37 cellular contexts compared by ENCODE assay signal in the genomic region with DNA sequence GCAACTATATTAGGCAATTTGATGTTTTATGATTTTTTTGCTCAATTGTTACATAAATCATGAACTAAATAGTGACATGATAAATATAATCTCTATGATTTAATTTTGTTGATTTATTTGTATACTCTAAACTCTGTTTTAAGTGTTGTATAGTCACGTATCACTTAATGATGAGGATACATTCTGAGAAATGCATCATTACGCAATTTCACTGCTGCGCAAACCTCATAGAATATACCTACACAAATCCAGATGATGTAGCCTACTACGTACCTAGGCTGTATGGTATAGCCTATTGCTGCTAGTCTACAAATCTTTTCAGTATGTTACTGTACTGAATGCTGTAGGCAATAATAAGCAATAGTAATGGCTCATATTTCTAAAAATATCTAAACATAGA.
"Had no signal": no experiment of that assay in that cellular context is flagged by ENCODE, and none has a peak within 500 bp of the region (broad histone marks: within the 10 kb centered on the region; RNA-seq: fewer than 3 reads in every experiment).

No MANE protein-coding gene starts in this region.

- H3K4me3 ChIP-seq: adrenal gland, body of pancreas, breast epithelium had no signal

- H3K27ac Mint-ChIP-seq: activated B cell treated with CpG ODN at 0.5 μM for 24 hours; activated CD4-positive, alpha-beta memory T cell treated with anti-CD3 and anti-CD28 coated beads for 36 hours; activated CD4-positive, alpha-beta T cell treated with anti-CD3 and anti-CD28 coated beads, Interleukin-2, amount 10 ng/mL, durations not matched to agents 24 days and 14 days; activated CD8-positive, alpha-beta T cell treated with anti-CD3 and anti-CD28 coated beads for 36 hours; activated naive CD4-positive, alpha-beta T cell treated with anti-CD3 and anti-CD28 coated beads for 36 hours; activated naive CD4-positive, alpha-beta T cell treated with anti-CD3 and anti-CD28 coated beads, Interleukin-2, amount 50 U/mL, for 72 hours; activated naive CD8-positive, alpha-beta T cell treated with anti-CD3 and anti-CD28 coated beads for 36 hours; activated T-cell treated with anti-CD3 and anti-CD28 coated beads, Interleukin-2, amount 50 U/mL, for 72 hours; activated T-helper 1 cell treated with anti-CD3 and anti-CD28 coated beads, Interleukin-12 subunit alpha, Interleukin-12 subunit beta, Interleukin-2, Interleukin-4 antibody, amounts not matched to agents 30 ng/mL and 10 ng/mL and 1 ng/mL, durations not matched to agents 14 hours and 24 hours and 36 hours; activated T-helper 17 cell treated with anti-CD3 and anti-CD28 coated beads, Interleukin-2, amount 50 U/mL, for 72 hours; T-helper 1 cell treated with Interleukin-12 subunit alpha and Interleukin-12 subunit beta and Interleukin-4 antibody, amounts not matched to agents 30 μg/mL and 1 μg/mL, for 36 hours; T-helper 2 cell treated with Interferon-gamma antibody and Interleukin-4, amounts not matched to agents 5 μg/mL and 100 μg/mL, for 36 hours had no signal

- H3K4me1 ChIP-seq: adrenal gland, body of pancreas, breast epithelium had no signal

- H3K9me3 ChIP-seq: adrenal gland, body of pancreas, breast epithelium had no signal

- H3K27me3 ChIP-seq: adrenal gland, body of pancreas, brain microvascular endothelial cell, breast epithelium had no signal

- H3K9me3 Mint-ChIP-seq: T-helper 1 cell treated with Interleukin-12 subunit alpha and Interleukin-12 subunit beta and Interleukin-4 antibody, amounts not matched to agents 30 μg/mL and 1 μg/mL, for 36 hours had no signal

- DNase-seq: activated B cell treated with CpG ODN at 0.5 μM for 24 hours; activated CD4-positive, alpha-beta memory T cell treated with anti-CD3 and anti-CD28 coated beads for 36 hours; activated CD4-positive, alpha-beta T cell treated with anti-CD3 and anti-CD28 coated beads for 4 hours; activated CD4-positive, alpha-beta T cell treated with anti-CD3 and anti-CD28 coated beads, Interleukin-2, amount 10 ng/mL, durations not matched to agents 24 days and 14 days; activated CD4-positive, alpha-beta T cell treated with anti-CD3 and anti-CD28 coated beads, Interleukin-2, amount 50 U/mL, for 1 hour; activated CD4-positive, alpha-beta T cell treated with anti-CD3 and anti-CD28 coated beads, Interleukin-2, amount 50 U/mL, for 4 hours; activated CD4-positive, CD25-positive, alpha-beta regulatory T cell treated with anti-CD3 and anti-CD28 coated beads, Interleukin-2, amount 50 U/mL, for 72 hours; activated CD8-positive, alpha-beta memory T cell treated with anti-CD3 and anti-CD28 coated beads, Interleukin-2, amount 50 U/mL, for 4 hours; activated CD8-positive, alpha-beta T cell treated with anti-CD3 and anti-CD28 coated beads for 36 hours; activated effector memory CD4-positive, alpha-beta T cell treated with anti-CD3 and anti-CD28 coated beads, Interleukin-2, amount 50 U/mL, for 16 hours; activated gamma-delta T cell treated with Interleukin-2 at 50 U/mL for 16 hours; activated naive CD4-positive, alpha-beta T cell; activated naive CD4-positive, alpha-beta T cell treated with anti-CD3 and anti-CD28 coated beads for 36 hours; activated naive CD4-positive, alpha-beta T cell treated with anti-CD3 and anti-CD28 coated beads, Interleukin-2, amount 50 U/mL, for 16 hours; activated naive CD8-positive, alpha-beta T cell treated with anti-CD3 and anti-CD28 coated beads for 36 hours; activated T-cell treated with anti-CD3 and anti-CD28 coated beads for 4 hours; activated T-cell treated with anti-CD3 and anti-CD28 coated beads, Interleukin-2, amount 50 U/mL, for 1 hour; activated T-cell treated with anti-CD3 and anti-CD28 coated beads, Interleukin-2, amount 50 U/mL, for 4 hours; activated T-cell treated with anti-CD3 and anti-CD28 coated beads, Interleukin-2, amount 50 U/mL, for 72 hours; adrenal gland; amniotic stem cell; aorta; body of pancreas; brain microvascular endothelial cell; central memory CD4-positive, alpha-beta T cell; T-helper 1 cell; T-helper 2 cell; T-helper 9 cell had no signal

- H3K36me3 ChIP-seq: adrenal gland, brain microvascular endothelial cell, breast epithelium had no signal

- H3K27me3 Mint-ChIP-seq: activated B cell treated with CpG ODN at 0.5 μM for 24 hours; activated CD4-positive, alpha-beta memory T cell treated with anti-CD3 and anti-CD28 coated beads for 36 hours; activated CD4-positive, alpha-beta T cell treated with anti-CD3 and anti-CD28 coated beads, Interleukin-2, amount 10 ng/mL, durations not matched to agents 24 days and 14 days; activated CD8-positive, alpha-beta T cell treated with anti-CD3 and anti-CD28 coated beads for 36 hours; activated naive CD8-positive, alpha-beta T cell treated with anti-CD3 and anti-CD28 coated beads for 36 hours; activated T-helper 17 cell treated with anti-CD3 and anti-CD28 coated beads, Interleukin-2, amount 50 U/mL, for 72 hours had no signal

- H3K4me3 Mint-ChIP-seq: activated B cell treated with CpG ODN at 0.5 μM for 24 hours; activated CD4-positive, alpha-beta memory T cell treated with anti-CD3 and anti-CD28 coated beads for 36 hours; activated CD4-positive, alpha-beta T cell treated with anti-CD3 and anti-CD28 coated beads, Interleukin-2, amount 10 ng/mL, durations not matched to agents 24 days and 14 days; activated CD8-positive, alpha-beta T cell treated with anti-CD3 and anti-CD28 coated beads for 36 hours; activated naive CD4-positive, alpha-beta T cell treated with anti-CD3 and anti-CD28 coated beads for 36 hours; activated naive CD8-positive, alpha-beta T cell treated with anti-CD3 and anti-CD28 coated beads for 36 hours; activated T-cell treated with anti-CD3 and anti-CD28 coated beads, Interleukin-2, amount 50 U/mL, for 4 hours; activated T-cell treated with anti-CD3 and anti-CD28 coated beads, Interleukin-2, amount 50 U/mL, for 72 hours; activated T-helper 1 cell treated with anti-CD3 and anti-CD28 coated beads, Interleukin-12 subunit alpha, Interleukin-12 subunit beta, Interleukin-2, Interleukin-4 antibody, amounts not matched to agents 30 ng/mL and 10 ng/mL and 1 ng/mL, durations not matched to agents 14 hours and 24 hours and 36 hours; activated T-helper 17 cell treated with anti-CD3 and anti-CD28 coated beads, Interleukin-2, amount 50 U/mL, for 72 hours; T-helper 1 cell treated with Interleukin-12 subunit alpha and Interleukin-12 subunit beta and Interleukin-4 antibody, amounts not matched to agents 30 μg/mL and 1 μg/mL, for 36 hours; T-helper 2 cell treated with Interferon-gamma antibody and Interleukin-4, amounts not matched to agents 5 μg/mL and 100 μg/mL, for 36 hours had no signal

- ATAC-seq: activated CD8-positive, alpha-beta T cell treated with anti-CD3 and anti-CD28 coated beads for 36 hours; activated naive CD4-positive, alpha-beta T cell treated with anti-CD3 and anti-CD28 coated beads, Interleukin-2, amount 50 U/mL, for 72 hours; activated T-cell treated with anti-CD3 and anti-CD28 coated beads, Interleukin-2, amount 50 U/mL, for 4 hours; activated T-cell treated with anti-CD3 and anti-CD28 coated beads, Interleukin-2, amount 50 U/mL, for 72 hours; activated T-helper 17 cell treated with anti-CD3 and anti-CD28 coated beads, Interleukin-2, amount 50 U/mL, for 72 hours; body of pancreas had no signal

- H3K27ac ChIP-seq: adrenal gland, body of pancreas, brain microvascular endothelial cell, breast epithelium, VCaP had no signal

- H3K36me3 Mint-ChIP-seq: activated CD4-positive, alpha-beta memory T cell treated with anti-CD3 and anti-CD28 coated beads for 36 hours; activated naive CD4-positive, alpha-beta T cell treated with anti-CD3 and anti-CD28 coated beads, Interleukin-2, amount 50 U/mL, for 72 hours; activated naive CD8-positive, alpha-beta T cell treated with anti-CD3 and anti-CD28 coated beads for 36 hours had no signal

- FAIRE-seq: astrocyte, TTC549 had no signal

- H3K4me1 Mint-ChIP-seq: activated B cell treated with CpG ODN at 0.5 μM for 24 hours; activated CD4-positive, alpha-beta T cell treated with anti-CD3 and anti-CD28 coated beads, Interleukin-2, amount 10 ng/mL, durations not matched to agents 24 days and 14 days; activated naive CD8-positive, alpha-beta T cell treated with anti-CD3 and anti-CD28 coated beads for 36 hours; activated T-helper 17 cell treated with anti-CD3 and anti-CD28 coated beads, Interleukin-2, amount 50 U/mL, for 72 hours had no signal
